ENCODE assay signal across 20 cellular contexts in genomic region chr10:50917486-50917885, GRCh38. TPM values are rescaled to one million over a fixed set of nuclear protein-coding genes. Genes with fewer than 3 reads are reported as not detected.
DNase-seq lines count a peak whose midpoint lies in the region; TF ChIP-seq lines count a peak whose summit lies in the region.
"Had no signal": no experiment of that assay in that cellular context is flagged by ENCODE, and none has a peak within 500 bp of the region (broad histone marks: within the 10 kb centered on the region; RNA-seq: fewer than 3 reads in every experiment).

No MANE protein-coding gene starts in this region.

- TF ChIP-seq CTCF in AG04450 (IDR thresholded peaks at IDR 0.05; ENCODE audit: low read depth, low read length) (no peak), astrocyte of the cerebellum (IDR thresholded peaks at IDR 0.05; ENCODE audit: low read depth, low read length, missing control alignments) (no peak), fibroblast of villous mesenchyme (IDR thresholded peaks at IDR 0.05; ENCODE audit: insufficient read depth, low read depth, low read length) (no peak), type B pancreatic cell (conservative IDR thresholded peaks at IDR 0.05) (no peak)

- no peaks in the 10 kb centered on the region for H3K36me3 Mint-ChIP-seq in CD8-positive, alpha-beta memory T cell
- H3K36me3 Mint-ChIP-seq in type B pancreatic cell = no peaks in the 10 kb centered on the region
- H3K36me3 Mint-ChIP-seq: memory B cell, neural progenitor cell had no signal

- no peaks in the 10 kb centered on the region for H3K36me3 ChIP-seq in CD8-positive, alpha-beta memory T cell (ENCODE audit: insufficient read depth, low read length)
- H3K36me3 ChIP-seq: adrenal gland, gastroesophageal sphincter, neural progenitor cell, sigmoid colon, SJSA1, tibial artery had no signal

- no peaks in the 10 kb centered on the region for H3K4me1 ChIP-seq in CD8-positive, alpha-beta memory T cell (ENCODE audit: insufficient read depth, low read length)
- H3K4me1 ChIP-seq: adrenal gland, gastroesophageal sphincter, neural progenitor cell, SJSA1 had no signal

- in situ Hi-C loops in astrocyte of the cerebellum (cut with HindIII; ENCODE audit: low sequenced_read_pairs) = no loop called here

- no peak overlapping the region for H3K27ac ChIP-seq in AG04450 (ENCODE audit: low read depth, low read length)
- no peak overlapping the region for H3K27ac ChIP-seq in CD8-positive, alpha-beta memory T cell (ENCODE audit: low read depth, low read length)
- H3K27ac ChIP-seq: adrenal gland, gastroesophageal sphincter, neural progenitor cell, sigmoid colon, SJSA1, tibial artery had no signal

- no peak overlapping the region for H3K27ac Mint-ChIP-seq in CD8-positive, alpha-beta memory T cell
- H3K27ac Mint-ChIP-seq in type B pancreatic cell = no peak overlapping the region
- H3K27ac Mint-ChIP-seq: GM23338, memory B cell, neural progenitor cell had no signal

- peak; percentile 15 for DNase-seq in AG04450 (ENCODE audit: low read depth, low spot score)
- DNase-seq in HCEC 1CT = peak; percentile 61
- DNase-seq in astrocyte of the cerebellum (ENCODE audit: low read depth) = peak; percentile 63
- DNase-seq in fibroblast of villous mesenchyme (ENCODE audit: low read depth) = peak; percentile 38
- no peak for DNase-seq in NCI-H1048 (lab: John Stamatoyannopoulos, UW)
- DNase-seq in CD8-positive, alpha-beta memory T cell = no peak
- no peak for DNase-seq in MV-4-11 (lab: John Stamatoyannopoulos, UW)
- DNase-seq in type B pancreatic cell (ENCODE audit: extremely low spot score, unreplicated experiment) = no peak
- DNase-seq: activated T-cell treated with anti-CD3 and anti-CD28 coated beads, Interleukin-2, amount 50 U/mL, for 48 hours; NCI-H1417 treated with DMSO at 0.1 percent for 48 hours; sigmoid colon; stimulated activated CD4-positive, alpha-beta T cell treated with anti-CD3 and anti-CD28 coated beads, Interleukin-4, amount 100 ng/mL, for 1 hour; tibial artery had no signal

- POLR2A ChIA-PET in AG04450 (lab: Yijun Ruan, JAX) = no interaction called here
- POLR2A ChIA-PET in CD8-positive, alpha-beta memory T cell (lab: Charles Lee) = no interaction called here

- no peaks in the 10 kb centered on the region for H3K27me3 ChIP-seq in AG04450 (ENCODE audit: control insufficient read depth, insufficient read depth, low read length)
- no peaks in the 10 kb centered on the region for H3K27me3 ChIP-seq in CD8-positive, alpha-beta memory T cell (ENCODE audit: insufficient read depth, low read length, poor library complexity, severe bottlenecking)
- H3K27me3 ChIP-seq: adrenal gland, gastroesophageal sphincter, sigmoid colon, SJSA1, tibial artery had no signal

- CTCF ChIA-PET in AG04450 (lab: Charles Lee) = no interaction called here
- CTCF ChIA-PET in CD8-positive, alpha-beta memory T cell (lab: Charles Lee) = no interaction called here

- peaks cover 5 to 24% of the 10 kb centered on the region in 2 donors for H3K27me3 Mint-ChIP-seq in CD8-positive, alpha-beta memory T cell
- peaks cover 11% of the 10 kb centered on the region for H3K27me3 Mint-ChIP-seq in type B pancreatic cell

- H3K9me3 ChIP-seq in AG04450 (ENCODE audit: control insufficient read depth, insufficient read depth, low read length) = no peaks in the 10 kb centered on the region
- H3K9me3 ChIP-seq in CD8-positive, alpha-beta memory T cell (ENCODE audit: low read length) = no peaks in the 10 kb centered on the region
- H3K9me3 ChIP-seq: adrenal gland, gastroesophageal sphincter, sigmoid colon, SJSA1, tibial artery had no signal

- peaks cover 0 to 6% (median 4%) of the 10 kb centered on the region in 5 donors for H3K9me3 Mint-ChIP-seq in CD8-positive, alpha-beta memory T cell
- no peaks in the 10 kb centered on the region for H3K9me3 Mint-ChIP-seq in type B pancreatic cell

- H3K4me1 Mint-ChIP-seq in CD8-positive, alpha-beta memory T cell = no peaks in the 10 kb centered on the region
- H3K4me1 Mint-ChIP-seq in type B pancreatic cell (ENCODE audit: unreplicated experiment) = no peaks in the 10 kb centered on the region
- H3K4me1 Mint-ChIP-seq: GM23338, memory B cell, neural progenitor cell had no signal

- no peak overlapping the region for H3K4me3 ChIP-seq in AG04450 (ENCODE audit: low read depth, low read length)
- no peak overlapping the region for H3K4me3 ChIP-seq in astrocyte of the cerebellum (ENCODE audit: low read depth, low read length)
- no peak overlapping the region for H3K4me3 ChIP-seq in fibroblast of villous mesenchyme (ENCODE audit: low read depth, low read length)
- H3K4me3 ChIP-seq in CD8-positive, alpha-beta memory T cell (ENCODE audit: low read length) = no peak overlapping the region
- H3K4me3 ChIP-seq: adrenal gland, gastroesophageal sphincter, GM23338, K562, neural progenitor cell, sigmoid colon, SJSA1, tibial artery had no signal

- no peak overlapping the region for H3K4me3 Mint-ChIP-seq in CD8-positive, alpha-beta memory T cell
- H3K4me3 Mint-ChIP-seq in type B pancreatic cell = no peak overlapping the region
- H3K4me3 Mint-ChIP-seq: GM23338, memory B cell, neural progenitor cell had no signal

RNA-seq across cellular contexts. Expression of gene A1CF, which starts 32.1 kb away (rescaled TPM):
- polyA plus RNA-seq in AG04450 (2011; rRNA removed) = not detected in 2 replicates
- polyA minus RNA-seq in AG04450 (2011; rRNA and poly(A)+ RNA removed) = not detected in 2 replicates
- total RNA-seq in fibroblast of villous mesenchyme (not detected in 2 replicates), type B pancreatic cell (ENCODE audit: low replicate concordance) (12.1 and 26.1 TPM in 2 replicates)
- total RNA-seq in CD8-positive, alpha-beta memory T cell = not detected
- not detected for polyA plus RNA-seq in CD8-positive, alpha-beta memory T cell
- total RNA-seq: GM23338, SJSA1 had no signal
- polyA plus RNA-seq: K562 had no signal

Comparison
In these comparisons a context has a peak if more than half of its experiments do, and no peak if none do; other contexts are left out.
1. DNase-seq: peak in AG04450 (single experiment), HCEC 1CT (single experiment), astrocyte of the cerebellum (single experiment) and fibroblast of villous mesenchyme (single experiment); none in NCI-H1048 (single experiment), CD8-positive, alpha-beta memory T cell (0 of 5), MV-4-11 (single experiment) and type B pancreatic cell (single experiment).
2. RNA of gene A1CF, which starts 32.1 kb away (total RNA-seq): 12.1 to 26.1 TPM in type B pancreatic cell; not detected in fibroblast of villous mesenchyme and not detected in CD8-positive, alpha-beta memory T cell; every median in the first group is over 10 times any median in the second.